ENCODE assay signal across 1 cellular context in the genomic region with DNA sequence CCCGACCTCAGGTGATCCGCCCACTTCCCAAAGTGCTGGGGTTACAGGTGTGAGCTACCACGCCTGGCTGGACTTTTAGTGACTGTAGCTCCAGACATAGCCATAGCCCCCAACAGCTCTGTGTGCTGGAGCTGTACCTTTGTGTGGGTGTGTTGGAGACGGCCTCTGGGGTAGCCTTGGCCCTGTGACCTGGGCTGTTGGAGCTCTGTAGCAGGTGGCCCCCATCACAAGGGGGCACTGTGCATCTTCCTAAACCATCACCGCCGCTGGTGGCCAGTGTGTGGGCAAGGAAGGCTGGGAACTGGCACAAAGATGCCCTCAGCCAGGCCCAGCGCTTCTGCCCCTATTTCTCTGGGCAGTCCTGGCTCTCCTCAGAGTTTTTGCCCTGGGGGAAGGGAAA.
TF ChIP-seq lines count a peak whose summit lies in the region.

No MANE protein-coding gene starts in this region.

TF ChIP-seq in HepG2, 621 proteins besides CTCF, POLR2A, EP300 and RAD21 (continued from another document):
- TF ChIP-seq, protein P1, sequence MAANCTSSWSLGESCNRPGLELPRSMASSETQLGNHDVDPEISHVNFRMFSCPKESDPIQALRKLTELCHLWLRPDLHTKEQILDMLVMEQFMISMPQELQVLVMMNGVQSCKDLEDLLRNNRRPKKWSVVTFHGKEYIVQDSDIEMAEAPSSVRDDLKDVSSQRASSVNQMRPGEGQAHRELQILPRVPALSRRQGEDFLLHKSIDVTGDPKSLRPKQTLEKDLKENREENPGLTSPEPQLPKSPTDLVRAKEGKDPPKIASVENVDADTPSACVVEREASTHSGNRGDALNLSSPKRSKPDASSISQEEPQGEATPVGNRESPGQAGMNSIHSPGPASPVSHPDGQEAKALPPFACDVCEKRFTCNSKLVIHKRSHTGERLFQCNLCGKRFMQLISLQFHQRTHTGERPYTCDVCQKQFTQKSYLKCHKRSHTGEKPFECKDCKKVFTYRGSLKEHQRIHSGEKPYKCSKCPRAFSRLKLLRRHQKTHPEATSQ (CRISPR knock-in tag; IDR thresholded peaks at IDR 0.05; ENCODE audit: borderline replicate concordance): no peak
- no peak for TF ChIP-seq LCORL (IDR thresholded peaks at IDR 0.05)
- TF ChIP-seq LCORL (CRISPR knock-in tag; IDR thresholded peaks at IDR 0.05): no peak
- TF ChIP-seq SMC3 (IDR thresholded peaks at IDR 0.05; ENCODE audit: low read length): peak; percentile 51; the same call in 1 of the 2 replicates
- no peak for TF ChIP-seq TOPORS (CRISPR knock-in tag; IDR thresholded peaks at IDR 0.05)
- peak; percentile 58 for TF ChIP-seq NR2F6 (IDR thresholded peaks at IDR 0.05)
- TF ChIP-seq NR2F6 (CRISPR knock-in tag; IDR thresholded peaks at IDR 0.05): peak; percentile 78
- no peak for TF ChIP-seq RFX3 (CRISPR knock-in tag; IDR thresholded peaks at IDR 0.05)
- no peak for TF ChIP-seq ZNF3 (CRISPR knock-in tag; IDR thresholded peaks at IDR 0.05)
- TF ChIP-seq HNRNPL (IDR thresholded peaks at IDR 0.05; ENCODE audit: low read depth, low read length): peak; percentile 61; the same call in 1 of the 2 replicates
- TF ChIP-seq THYN1 (CRISPR knock-in tag; IDR thresholded peaks at IDR 0.05; ENCODE audit: borderline replicate concordance, low read depth): no peak
- TF ChIP-seq ZNF326 (CRISPR knock-in tag; IDR thresholded peaks at IDR 0.05; ENCODE audit: borderline replicate concordance): no peak
- TF ChIP-seq, protein P2, sequence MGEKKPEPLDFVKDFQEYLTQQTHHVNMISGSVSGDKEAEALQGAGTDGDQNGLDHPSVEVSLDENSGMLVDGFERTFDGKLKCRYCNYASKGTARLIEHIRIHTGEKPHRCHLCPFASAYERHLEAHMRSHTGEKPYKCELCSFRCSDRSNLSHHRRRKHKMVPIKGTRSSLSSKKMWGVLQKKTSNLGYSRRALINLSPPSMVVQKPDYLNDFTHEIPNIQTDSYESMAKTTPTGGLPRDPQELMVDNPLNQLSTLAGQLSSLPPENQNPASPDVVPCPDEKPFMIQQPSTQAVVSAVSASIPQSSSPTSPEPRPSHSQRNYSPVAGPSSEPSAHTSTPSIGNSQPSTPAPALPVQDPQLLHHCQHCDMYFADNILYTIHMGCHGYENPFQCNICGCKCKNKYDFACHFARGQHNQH (CRISPR knock-in tag; IDR thresholded peaks at IDR 0.05): no peak
- TF ChIP-seq KDM2A (CRISPR knock-in tag; IDR thresholded peaks at IDR 0.05; ENCODE audit: borderline replicate concordance, low read depth): peak; percentile 28; the same call in 1 of the 2 replicates
- TF ChIP-seq ZNF878 (CRISPR knock-in tag; IDR thresholded peaks at IDR 0.05): no peak
- TF ChIP-seq, protein P3, sequence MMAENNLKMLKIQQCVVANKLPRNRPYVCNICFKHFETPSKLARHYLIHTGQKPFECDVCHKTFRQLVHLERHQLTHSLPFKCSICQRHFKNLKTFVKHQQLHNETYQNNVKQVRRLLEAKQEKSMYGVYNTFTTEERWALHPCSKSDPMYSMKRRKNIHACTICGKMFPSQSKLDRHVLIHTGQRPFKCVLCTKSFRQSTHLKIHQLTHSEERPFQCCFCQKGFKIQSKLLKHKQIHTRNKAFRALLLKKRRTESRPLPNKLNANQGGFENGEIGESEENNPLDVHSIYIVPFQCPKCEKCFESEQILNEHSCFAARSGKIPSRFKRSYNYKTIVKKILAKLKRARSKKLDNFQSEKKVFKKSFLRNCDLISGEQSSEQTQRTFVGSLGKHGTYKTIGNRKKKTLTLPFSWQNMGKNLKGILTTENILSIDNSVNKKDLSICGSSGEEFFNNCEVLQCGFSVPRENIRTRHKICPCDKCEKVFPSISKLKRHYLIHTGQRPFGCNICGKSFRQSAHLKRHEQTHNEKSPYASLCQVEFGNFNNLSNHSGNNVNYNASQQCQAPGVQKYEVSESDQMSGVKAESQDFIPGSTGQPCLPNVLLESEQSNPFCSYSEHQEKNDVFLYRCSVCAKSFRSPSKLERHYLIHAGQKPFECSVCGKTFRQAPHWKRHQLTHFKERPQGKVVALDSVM (CRISPR knock-in tag; IDR thresholded peaks at IDR 0.05): no peak
- TF ChIP-seq STAG1 (CRISPR knock-in tag; IDR thresholded peaks at IDR 0.05): peak; percentile 88
- TF ChIP-seq, protein P4, sequence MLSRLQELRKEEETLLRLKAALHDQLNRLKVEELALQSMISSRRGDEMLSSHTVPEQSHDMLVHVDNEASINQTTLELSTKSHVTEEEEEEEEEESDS (CRISPR knock-in tag; IDR thresholded peaks at IDR 0.05; ENCODE audit: borderline replicate concordance): no peak
- TF ChIP-seq ZZZ3 (CRISPR knock-in tag; IDR thresholded peaks at IDR 0.05; ENCODE audit: borderline replicate concordance): no peak
- TF ChIP-seq CENPT (CRISPR knock-in tag; IDR thresholded peaks at IDR 0.05; ENCODE audit: low read depth): no peak
- TF ChIP-seq, protein P5, sequence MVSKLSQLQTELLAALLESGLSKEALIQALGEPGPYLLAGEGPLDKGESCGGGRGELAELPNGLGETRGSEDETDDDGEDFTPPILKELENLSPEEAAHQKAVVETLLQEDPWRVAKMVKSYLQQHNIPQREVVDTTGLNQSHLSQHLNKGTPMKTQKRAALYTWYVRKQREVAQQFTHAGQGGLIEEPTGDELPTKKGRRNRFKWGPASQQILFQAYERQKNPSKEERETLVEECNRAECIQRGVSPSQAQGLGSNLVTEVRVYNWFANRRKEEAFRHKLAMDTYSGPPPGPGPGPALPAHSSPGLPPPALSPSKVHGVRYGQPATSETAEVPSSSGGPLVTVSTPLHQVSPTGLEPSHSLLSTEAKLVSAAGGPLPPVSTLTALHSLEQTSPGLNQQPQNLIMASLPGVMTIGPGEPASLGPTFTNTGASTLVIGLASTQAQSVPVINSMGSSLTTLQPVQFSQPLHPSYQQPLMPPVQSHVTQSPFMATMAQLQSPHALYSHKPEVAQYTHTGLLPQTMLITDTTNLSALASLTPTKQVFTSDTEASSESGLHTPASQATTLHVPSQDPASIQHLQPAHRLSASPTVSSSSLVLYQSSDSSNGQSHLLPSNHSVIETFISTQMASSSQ (IDR thresholded peaks at IDR 0.05; ENCODE audit: low read depth): no peak
- TF ChIP-seq, protein P5 (CRISPR knock-in tag; IDR thresholded peaks at IDR 0.05; ENCODE audit: borderline replicate concordance): no peak
- TF ChIP-seq XRCC5 (optimal IDR thresholded peaks at IDR 0.05; ENCODE audit: low read length): peak; percentile 39
- TF ChIP-seq, protein P6, sequence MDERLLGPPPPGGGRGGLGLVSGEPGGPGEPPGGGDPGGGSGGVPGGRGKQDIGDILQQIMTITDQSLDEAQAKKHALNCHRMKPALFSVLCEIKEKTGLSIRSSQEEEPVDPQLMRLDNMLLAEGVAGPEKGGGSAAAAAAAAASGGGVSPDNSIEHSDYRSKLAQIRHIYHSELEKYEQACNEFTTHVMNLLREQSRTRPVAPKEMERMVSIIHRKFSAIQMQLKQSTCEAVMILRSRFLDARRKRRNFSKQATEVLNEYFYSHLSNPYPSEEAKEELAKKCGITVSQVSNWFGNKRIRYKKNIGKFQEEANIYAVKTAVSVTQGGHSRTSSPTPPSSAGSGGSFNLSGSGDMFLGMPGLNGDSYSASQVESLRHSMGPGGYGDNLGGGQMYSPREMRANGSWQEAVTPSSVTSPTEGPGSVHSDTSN (CRISPR knock-in tag; IDR thresholded peaks at IDR 0.05): no peak
